In the genomic region with DNA sequence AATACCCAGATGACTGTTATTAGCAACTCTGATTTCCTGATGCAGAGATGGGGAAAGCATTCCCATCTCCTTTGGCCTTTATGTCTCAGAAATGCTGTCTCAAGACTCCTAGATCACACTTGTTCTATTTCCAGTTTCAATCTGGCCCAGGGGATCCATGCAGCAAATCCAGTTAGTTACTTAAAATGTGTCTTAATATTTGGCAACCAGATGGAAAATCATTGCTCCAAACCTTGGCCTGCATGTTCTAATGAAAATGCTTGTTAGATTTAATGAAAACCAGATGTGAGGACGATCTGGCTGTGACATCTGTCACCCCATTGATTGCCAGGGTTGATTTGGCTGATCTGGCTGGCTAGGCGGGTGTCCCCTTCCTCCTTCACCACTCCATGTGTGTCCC, we compare ENCODE assay signal across 18 cellular contexts.
A peak's percentile ranks its signal among the peaks of the same experiment; 100 is the strongest.
DNase-seq lines count a peak whose midpoint lies in the region; ATAC-seq and TF ChIP-seq lines count a peak whose summit lies in the region.
"Had no signal": no experiment of that assay in that cellular context is flagged by ENCODE, and none has a peak within 500 bp of the region (broad histone marks: within the 10 kb centered on the region; RNA-seq: fewer than 3 reads in every experiment).

No MANE protein-coding gene starts in this region.

- intact Hi-C loops in Right ventricle myocardium inferior (cut with DNase I): loop anchor here (10.0 kb wide), 1 partner anchor 53 kb away; no protein-coding TSS in a partner anchor
- intact Hi-C loops in cardiac septum (cut with DNase I): no loop called here
- intact Hi-C loops in body of pancreas (cut with DNase I): no loop called here
- intact Hi-C loops in colonic mucosa (cut with DNase I): no loop called here

- 63 to 68% methylated on average over 2 of the region's 2 CpGs for WGBS in body of pancreas, 2 donors
- 32 to 34% methylated on average over 2 of the region's 2 CpGs for WGBS in GM23248 (ENCODE audit: low coverage in 1 of 2, low lambda C conversion rate in 2 of 2, missing lambda C conversion rate in 2 of 2), 2 experiments

- H3K9me3 ChIP-seq in body of pancreas (no peaks in the 10 kb centered on the region), GM23248 (ENCODE audit: low read depth) (no peaks in the 10 kb centered on the region), colonic mucosa (no peaks in the 10 kb centered on the region)
- H3K9me3 ChIP-seq: SJCRH30 had no signal

- H3K4me3 ChIP-seq in body of pancreas (no peak overlapping the region), GM23248 (no peak overlapping the region), colonic mucosa (no peak overlapping the region)
- H3K4me3 ChIP-seq: SJCRH30 had no signal

- no peak for DNase-seq in Right ventricle myocardium inferior (ENCODE audit: missing footprints)
- DNase-seq in cardiac septum (ENCODE audit: low spot score): no peak
- peak; percentile 58 to 90 for DNase-seq in NCI-H524 (lab: John Stamatoyannopoulos, UW)
- no peak for DNase-seq in body of pancreas
- no peak for DNase-seq in GM23248
- DNase-seq in DMS153 (lab: John Stamatoyannopoulos, UW): no peak
- no peak for DNase-seq in colonic mucosa
- DNase-seq: 8988T; C1 segment of cervical spinal cord; CD8-positive, alpha-beta T cell; DMS53; GDM1; GOT3; HCEC 1CT; NCI-H187; NK-92 treated with Interleukin-12 subunit alpha and Interleukin-12 subunit beta, amount 100 ng/mL, for 24 hours; SJCRH30 had no signal

- no peak overlapping the region for H2AFZ ChIP-seq in GM23248

- H3K4me2 ChIP-seq in GM23248 (ENCODE audit: unreplicated experiment): no peak overlapping the region
- H3K4me2 ChIP-seq: KMS-11 had no signal

- H3K4me1 ChIP-seq in body of pancreas (peaks cover 7% of the 10 kb centered on the region), GM23248 (ENCODE audit: insufficient read depth) (peaks cover 24% of the 10 kb centered on the region), colonic mucosa (no peaks in the 10 kb centered on the region)
- H3K4me1 ChIP-seq: SJCRH30 had no signal

- no peak overlapping the region for H3K9ac ChIP-seq in GM23248
- H3K9ac ChIP-seq in colonic mucosa (ENCODE audit: low read depth in 2 of 2, low read length in 2 of 2): no peak overlapping the region
- H3K9ac ChIP-seq: KMS-11 had no signal

- TF ChIP-seq CTCF in body of pancreas (IDR thresholded peaks at IDR 0.05) (no peak), colonic mucosa (IDR thresholded peaks at IDR 0.05) (no peak)

- no peaks in the 10 kb centered on the region for H3K79me2 ChIP-seq in GM23248 (ENCODE audit: insufficient read depth)

- H4K20me1 ChIP-seq in GM23248 (ENCODE audit: insufficient read depth): no peaks in the 10 kb centered on the region

- ATAC-seq in Right ventricle myocardium inferior: peak; percentile 57
- peak; percentile 24 for ATAC-seq in body of pancreas
- ATAC-seq: CD8-positive, alpha-beta T cell had no signal

- H3K36me3 ChIP-seq in body of pancreas (replicated peaks in 1 of 2; ENCODE audit: insufficient read depth in 1 of 2, low read depth in 2 of 2) (no peaks in the 10 kb centered on the region), GM23248 (ENCODE audit: low read depth) (no peaks in the 10 kb centered on the region), colonic mucosa (no peaks in the 10 kb centered on the region)
- H3K36me3 ChIP-seq: SJCRH30 had no signal

- no peak for TF ChIP-seq POLR2A in body of pancreas (IDR thresholded peaks at IDR 0.05)

- no peaks in the 10 kb centered on the region for H3K9me2 ChIP-seq in GM23248 (ENCODE audit: insufficient read depth)

- H3K27me3 ChIP-seq in body of pancreas (no peaks in the 10 kb centered on the region), GM23248 (replicated peaks; ENCODE audit: insufficient read depth) (no peaks in the 10 kb centered on the region), colonic mucosa (no peaks in the 10 kb centered on the region)
- H3K27me3 ChIP-seq: SJCRH30 had no signal

- H3K27ac ChIP-seq in body of pancreas (no peak overlapping the region), GM23248 (no peak overlapping the region), colonic mucosa (no peak overlapping the region)
- H3K27ac ChIP-seq: KMS-11, SJCRH30 had no signal

- in situ Hi-C loops in GM23248 (cut with MboI): no loop called here

- H3F3A ChIP-seq in GM23248 (ENCODE audit: insufficient read depth): peaks cover 9% of the 10 kb centered on the region; the same call in 1 of the 2 replicates

Comparison
In these comparisons a context has a peak if more than half of its experiments do, and no peak if none do; other contexts are left out.
1. DNase-seq: peak in NCI-H524 (2 of 2); none in Right ventricle myocardium inferior (single experiment), cardiac septum (single experiment), body of pancreas (0 of 4), GM23248 (single experiment), DMS153 (single experiment) and colonic mucosa (single experiment).